ENCODE assay signal across 29 cellular contexts in genomic region chr1:212447478-212447877, GRCh38.
"Had no signal": no experiment of that assay in that cellular context is flagged by ENCODE, and none has a peak within 500 bp of the region (broad histone marks: within the 10 kb centered on the region; RNA-seq: fewer than 3 reads in every experiment).

No MANE protein-coding gene starts in this region.

- H3K4me1 ChIP-seq: pancreas, prostate gland, suprapubic skin, upper lobe of right lung had no signal

- H3K36me3 Mint-ChIP-seq: natural killer cell treated with Interleukin-12 subunit alpha and Interleukin-12 subunit beta and Interleukin-15 and Interleukin-18, amount 100 ng/mL, for 72 hours had no signal

- H3K79me2 ChIP-seq: hepatocyte had no signal

- FAIRE-seq: pancreas, small intestine, urothelium cell line had no signal

- H3K4me1 Mint-ChIP-seq: stimulated activated memory B cell treated with anti-CD40 and anti-IgM and Interleukin-4, amounts not matched to agents 10 μg/mL and 1 μg/mL and 100 μg/mL, for 72 hours had no signal

- H3K27me3 Mint-ChIP-seq: naive thymus-derived CD4-positive, alpha-beta T cell; natural killer cell treated with Interleukin-12 subunit alpha and Interleukin-12 subunit beta and Interleukin-15 and Interleukin-18, amount 100 ng/mL, for 72 hours; stimulated activated memory B cell treated with anti-CD40 and anti-IgM and Interleukin-4, amounts not matched to agents 10 μg/mL and 1 μg/mL and 100 μg/mL, for 72 hours; stimulated activated naive CD8-positive, alpha-beta T cell treated with anti-CD3 and anti-CD28 coated beads, Interleukin-15, Interleukin-2, amounts not matched to agents 100 ng/mL and 50 ng/mL, for 24 hours had no signal

- DNase-seq: heart right ventricle; islet precursor cell; left ventricle myocardium inferior; mesendoderm; midbrain; mucosa of descending colon; naive thymus-derived CD4-positive, alpha-beta T cell; nucleus accumbens; pancreas; posterior cingulate gyrus; retina; right cardiac atrium; small intestine; stimulated activated CD4-positive, alpha-beta T cell treated with anti-CD3 and anti-CD28 coated beads, Interleukin-1b, Interleukin-23, amount 100 ng/mL, for 48 hours; stimulated activated CD4-positive, alpha-beta T cell treated with anti-CD3 and anti-CD28 coated beads, Interleukin-2, amount 100 ng/mL, for 48 hours; stimulated activated CD4-positive, alpha-beta T cell treated with anti-CD3 and anti-CD28 coated beads, Interleukin-4, amount 100 ng/mL, for 4 hours; stimulated activated CD8-positive, alpha-beta memory T cell treated with anti-CD3 and anti-CD28 coated beads, Interleukin-4, amount 100 ng/mL, for 48 hours; tibial artery; trophoblast cell; upper lobe of right lung had no signal

- H3K27me3 ChIP-seq: heart right ventricle, hepatocyte, pancreas, suprapubic skin, tibial artery, upper lobe of right lung had no signal

- H3K4me3 ChIP-seq: heart right ventricle, hepatocyte, left ventricle myocardium inferior, lung, mucosa of descending colon, pancreas, prostate gland, suprapubic skin, thoracic aorta, tibial artery, upper lobe of right lung had no signal

- H3K9me3 Mint-ChIP-seq: natural killer cell treated with Interleukin-12 subunit alpha and Interleukin-12 subunit beta and Interleukin-15 and Interleukin-18, amount 100 ng/mL, for 72 hours; stimulated activated memory B cell treated with anti-CD40 and anti-IgM and Interleukin-4, amounts not matched to agents 10 μg/mL and 1 μg/mL and 100 μg/mL, for 72 hours; stimulated activated naive CD8-positive, alpha-beta T cell treated with anti-CD3 and anti-CD28 coated beads, Interleukin-15, Interleukin-2, amounts not matched to agents 100 ng/mL and 50 ng/mL, for 24 hours had no signal

- H3K9me3 ChIP-seq: heart right ventricle, left ventricle myocardium inferior, mucosa of descending colon, pancreas, prostate gland, suprapubic skin, thoracic aorta, tibial artery, upper lobe of right lung had no signal

- H3K4me2 ChIP-seq: hepatocyte had no signal

- H3K27ac ChIP-seq: heart right ventricle, hepatocyte, left ventricle myocardium inferior, pancreas, prostate gland, suprapubic skin, thoracic aorta, tibial artery, upper lobe of right lung had no signal

- H3K27ac Mint-ChIP-seq: natural killer cell treated with Interleukin-12 subunit alpha and Interleukin-12 subunit beta and Interleukin-15 and Interleukin-18, amount 100 ng/mL, for 72 hours; stimulated activated memory B cell treated with anti-CD40 and anti-IgM and Interleukin-4, amounts not matched to agents 10 μg/mL and 1 μg/mL and 100 μg/mL, for 72 hours; stimulated activated naive CD8-positive, alpha-beta T cell treated with anti-CD3 and anti-CD28 coated beads, Interleukin-15, Interleukin-2, amounts not matched to agents 100 ng/mL and 50 ng/mL, for 24 hours had no signal

- H3K4me3 Mint-ChIP-seq: naive thymus-derived CD4-positive, alpha-beta T cell; natural killer cell treated with Interleukin-12 subunit alpha and Interleukin-12 subunit beta and Interleukin-15 and Interleukin-18, amount 100 ng/mL, for 72 hours; stimulated activated memory B cell treated with anti-CD40 and anti-IgM and Interleukin-4, amounts not matched to agents 10 μg/mL and 1 μg/mL and 100 μg/mL, for 72 hours; stimulated activated naive CD8-positive, alpha-beta T cell treated with anti-CD3 and anti-CD28 coated beads, Interleukin-15, Interleukin-2, amounts not matched to agents 100 ng/mL and 50 ng/mL, for 24 hours had no signal

- H2AFZ ChIP-seq: hepatocyte had no signal

- H3K36me3 ChIP-seq: prostate gland had no signal
